ENCODE assay signal across 12 cellular contexts in the genomic region with DNA sequence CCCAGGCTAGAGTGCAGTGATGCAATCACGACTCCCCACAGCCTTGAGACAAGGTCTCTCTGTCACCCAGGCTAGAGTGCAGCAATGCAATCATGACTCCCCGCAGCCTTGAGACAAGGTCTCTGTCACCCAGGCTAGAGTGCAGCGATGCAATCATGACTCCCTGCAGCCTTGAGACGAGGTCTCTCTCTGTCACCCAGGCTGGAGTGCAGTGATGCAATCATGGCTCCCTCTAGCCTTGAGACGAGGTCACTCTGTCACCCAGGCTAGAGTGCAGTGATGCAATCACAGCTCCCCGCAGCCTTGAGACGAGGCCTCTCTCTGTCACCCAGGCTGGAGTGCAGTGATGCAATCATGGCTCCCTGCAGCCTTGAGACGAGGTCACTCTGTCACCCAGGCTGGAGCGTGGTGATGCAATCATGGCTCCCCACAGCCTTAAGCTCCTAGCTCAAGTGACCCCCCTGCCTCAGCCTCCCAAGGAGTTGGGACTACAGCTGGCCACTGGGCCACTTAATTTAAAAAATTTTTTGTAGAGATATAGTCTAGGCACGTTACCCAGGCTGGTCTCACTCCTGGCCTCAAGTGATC. TPM values are rescaled to one million over a fixed set of nuclear protein-coding genes. Genes with fewer than 3 reads are reported as not detected.
DNase-seq lines count a peak whose midpoint lies in the region; ATAC-seq and TF ChIP-seq lines count a peak whose summit lies in the region.
"Had no signal": no experiment of that assay in that cellular context is flagged by ENCODE, and none has a peak within 500 bp of the region (broad histone marks: within the 10 kb centered on the region; RNA-seq: fewer than 3 reads in every experiment).

No MANE protein-coding gene starts in this region.

- H3K4me1 ChIP-seq in Caco-2 = peaks cover 9% of the 10 kb centered on the region
- peaks cover 0 to 14% (median 4%) of the 10 kb centered on the region in 4 donors for H3K4me1 ChIP-seq in right lobe of liver
- H3K4me1 ChIP-seq: BLaER1 had no signal

- POLR2A ChIA-PET in Caco-2 (lab: Charles Lee) = no interaction called here
- POLR2A ChIA-PET in activated CD8-positive, alpha-beta T cell treated with anti-CD3 and anti-CD28 coated beads for 36 hours (lab: Charles Lee) = interaction anchor here (0.6 to 0.8 kb wide), 4 partner anchors 9 to 169 kb away, joined by 3 to 4 read pairs (median 3); no protein-coding TSS in a partner anchor

- H3K27me3 ChIP-seq in Caco-2 (replicated peaks; ENCODE audit: control insufficient read depth, insufficient read depth, low read length) (no peaks in the 10 kb centered on the region), right lobe of liver (no peaks in the 10 kb centered on the region)
- H3K27me3 ChIP-seq: BLaER1 had no signal

- peak overlapping the region in 1 of 3 donors; percentile 2 for H3K27ac ChIP-seq in right lobe of liver
- H3K27ac ChIP-seq: BLaER1 had no signal

- TF ChIP-seq CTCF in Caco-2 (IDR thresholded peaks at IDR 0.05; ENCODE audit: insufficient read depth in 1 of 2, low read depth in 1 of 2, low read length in 1 of 2, severe bottlenecking in 1 of 2, unreplicated experiment in 1 of 2) (no peak), right lobe of liver (IDR thresholded peaks at IDR 0.05) (no peak)
- TF ChIP-seq CTCF in activated CD8-positive, alpha-beta T cell treated with anti-CD3 and anti-CD28 coated beads for 36 hours (IDR thresholded peaks at IDR 0.05) = no peak

- H3K36me3 ChIP-seq in Caco-2 (ENCODE audit: control insufficient read depth, insufficient read depth, low read length) = peaks cover 7% of the 10 kb centered on the region
- H3K36me3 ChIP-seq in right lobe of liver = peaks cover 28 to 94% (median 59%) of the 10 kb centered on the region in 4 donors

- no peak overlapping the region for H3K4me3 ChIP-seq in Caco-2 (ENCODE audit: low read depth, low read length)
- no peak overlapping the region for H3K4me3 ChIP-seq in right lobe of liver
- H3K4me3 ChIP-seq: BLaER1 had no signal

- no peak overlapping the region for H3K4me3 Mint-ChIP-seq in Caco-2 (ENCODE audit: unreplicated experiment)
- no peak overlapping the region for H3K4me3 Mint-ChIP-seq in activated CD8-positive, alpha-beta T cell treated with anti-CD3 and anti-CD28 coated beads for 36 hours

- H3K36me3 Mint-ChIP-seq in Caco-2 (ENCODE audit: insufficient read depth, unreplicated experiment) = peaks cover 95% of the 10 kb centered on the region
- H3K36me3 Mint-ChIP-seq in activated CD8-positive, alpha-beta T cell treated with anti-CD3 and anti-CD28 coated beads for 36 hours (ENCODE audit: low read depth) = peaks cover 82% of the 10 kb centered on the region

- peak overlapping the region; percentile 66 for H3K27ac Mint-ChIP-seq in Caco-2 (ENCODE audit: unreplicated experiment)
- peak overlapping the region; percentile 40 for H3K27ac Mint-ChIP-seq in activated CD8-positive, alpha-beta T cell treated with anti-CD3 and anti-CD28 coated beads for 36 hours

- CTCF ChIA-PET in Caco-2 (lab: Charles Lee) = interaction anchor here (0.5 kb wide), 1 partner anchor 1695 kb away, joined by 3 read pairs; no protein-coding TSS in a partner anchor
- CTCF ChIA-PET in activated CD8-positive, alpha-beta T cell treated with anti-CD3 and anti-CD28 coated beads for 36 hours (lab: Charles Lee) = interaction anchor here (5.9 kb wide), 1 partner anchor 16 kb away, joined by 37 read pairs; no protein-coding TSS in a partner anchor

- no peaks in the 10 kb centered on the region for H3K9me3 Mint-ChIP-seq in Caco-2 (ENCODE audit: unreplicated experiment)
- H3K9me3 Mint-ChIP-seq in activated CD8-positive, alpha-beta T cell treated with anti-CD3 and anti-CD28 coated beads for 36 hours = no peaks in the 10 kb centered on the region

- DNase-seq in Caco-2 = peak; percentile 43 to 55
- DNase-seq in HuH-7 (ENCODE audit: low spot score) = peak; percentile 15
- no peak for DNase-seq in activated CD8-positive, alpha-beta T cell treated with anti-CD3 and anti-CD28 coated beads for 36 hours
- peak; percentile 46 to 80 (median 67) for DNase-seq in right lobe of liver
- DNase-seq in NCI-H2029 (lab: John Stamatoyannopoulos, UW) = no peak
- no peak for DNase-seq in middle frontal gyrus (ENCODE audit: extremely low spot score, low spot score)
- DNase-seq: activated CD4-positive, alpha-beta T cell treated with anti-CD3 and anti-CD28 coated beads, Interleukin-2, amount 50 U/mL, for 48 hours; kidney; NCI-H2081 treated with DMSO at 0.1 percent for 48 hours had no signal

- ATAC-seq in activated CD8-positive, alpha-beta T cell treated with anti-CD3 and anti-CD28 coated beads for 36 hours = peak; percentile 49
- peak; percentile 74 to 92 (median 88) for ATAC-seq in right lobe of liver
- ATAC-seq in GM19452 (IDR thresholded peaks at IDR 0.05; ENCODE audit: unreplicated experiment) = no peak
- no peak for ATAC-seq in HG02588 (IDR thresholded peaks at IDR 0.05; ENCODE audit: unreplicated experiment)

- H3K9me3 ChIP-seq in Caco-2 = no peaks in the 10 kb centered on the region
- no peaks in the 10 kb centered on the region for H3K9me3 ChIP-seq in right lobe of liver
- H3K9me3 ChIP-seq: BLaER1 had no signal

- no peak for TF ChIP-seq POLR2A in right lobe of liver (IDR thresholded peaks at IDR 0.05)

- no peaks in the 10 kb centered on the region for H3K4me1 Mint-ChIP-seq in Caco-2 (ENCODE audit: low read depth, unreplicated experiment)
- H3K4me1 Mint-ChIP-seq in activated CD8-positive, alpha-beta T cell treated with anti-CD3 and anti-CD28 coated beads for 36 hours (ENCODE audit: low read depth) = peaks cover 3% of the 10 kb centered on the region

- intact Hi-C loops in Caco-2 (cut with micrococcal nuclease; ENCODE audit: unreplicated experiment) = no loop called here
- intact Hi-C loops in activated CD8-positive, alpha-beta T cell treated with anti-CD3 and anti-CD28 coated beads for 36 hours (cut with micrococcal nuclease) = no loop called here
- intact Hi-C loops in right lobe of liver (cut with DNase I) = no loop called here

- 76% methylated on average over 3 of the region's 10 CpGs for WGBS in right lobe of liver (ENCODE audit: insufficient coverage, low coverage, low lambda C conversion rate, missing lambda C conversion rate)

- no peaks in the 10 kb centered on the region for H3K27me3 Mint-ChIP-seq in Caco-2 (ENCODE audit: insufficient read depth, unreplicated experiment)
- H3K27me3 Mint-ChIP-seq in activated CD8-positive, alpha-beta T cell treated with anti-CD3 and anti-CD28 coated beads for 36 hours = no peaks in the 10 kb centered on the region

- no TSS peak for BruUV-seq in Caco-2 (replicated peaks; lab: Mats Ljungman, UMichigan)

RNA-seq across cellular contexts. Expression of a gene that starts 26.1 kb away (rescaled TPM):
- 267 and 293 TPM in 2 replicates for total RNA-seq in Caco-2 (2022)
- total RNA-seq in activated CD8-positive, alpha-beta T cell treated with anti-CD3 and anti-CD28 coated beads for 36 hours = 100 to 1,000 TPM; 521 to 524 TPM
- total RNA-seq in right lobe of liver = 100 to 1,000 TPM in 1 of 6 experiments, 10 to 100 TPM in 5; 20.5 to 132 (median 70.7) TPM

Comparison
In these comparisons a context has a peak if more than half of its experiments do, and no peak if none do; other contexts are left out.
1. DNase-seq: peak in Caco-2 (2 of 2), HuH-7 (single experiment) and right lobe of liver (3 of 3); none in activated CD8-positive, alpha-beta T cell treated with anti-CD3 and anti-CD28 coated beads for 36 hours (single experiment), NCI-H2029 (single experiment) and middle frontal gyrus (single experiment).
2. ATAC-seq: peak in activated CD8-positive, alpha-beta T cell treated with anti-CD3 and anti-CD28 coated beads for 36 hours (single experiment) and right lobe of liver (4 of 4); none in GM19452 (single experiment) and HG02588 (single experiment).